In genomic region chr11:130428271-130428670, GRCh38 we compare ENCODE assay signal across 10 cellular contexts. TPM values are rescaled to one million over a fixed set of nuclear protein-coding genes. Genes with fewer than 3 reads are reported as not detected.
DNase-seq lines count a peak whose midpoint lies in the region; ATAC-seq and TF ChIP-seq lines count a peak whose summit lies in the region.
"Had no signal": no experiment of that assay in that cellular context is flagged by ENCODE, and none has a peak within 500 bp of the region (broad histone marks: within the 10 kb centered on the region; RNA-seq: fewer than 3 reads in every experiment).

Gene ADAMTS8, minus strand, starts transcription at chr11:130428609. Its CDS starts 323 bp downstream, at chr11:130428286.

- no peak for TF ChIP-seq CTCF in CD8-positive, alpha-beta T cell (IDR thresholded peaks at IDR 0.05)
- no peak for TF ChIP-seq CTCF in esophagus squamous epithelium (IDR thresholded peaks at IDR 0.05)
- no peak for TF ChIP-seq CTCF in osteocyte (IDR thresholded peaks at IDR 0.05)

- H3K9me3 Mint-ChIP-seq in CD8-positive, alpha-beta T cell, result no peaks in the 10 kb centered on the region
- no peaks in the 10 kb centered on the region for H3K9me3 Mint-ChIP-seq in osteocyte (ENCODE audit: unreplicated experiment)

- H3K36me3 Mint-ChIP-seq in CD8-positive, alpha-beta T cell, result no peaks in the 10 kb centered on the region
- peaks cover 5% of the 10 kb centered on the region for H3K36me3 Mint-ChIP-seq in osteocyte (ENCODE audit: unreplicated experiment)

- no peak for DNase-seq in CD8-positive, alpha-beta T cell
- peak; percentile 55 for DNase-seq in NCI-H69 (lab: John Stamatoyannopoulos, UW)
- DNase-seq in esophagus squamous epithelium (lab: John Stamatoyannopoulos, UW), result no peak
- DNase-seq in osteocyte (ENCODE audit: extremely low spot score, unreplicated experiment), result no peak
- DNase-seq in NCI-H510A treated with DMSO at 0.1 percent for 48 hours (lab: John Stamatoyannopoulos, UW), result no peak
- DNase-seq: stimulated activated CD4-positive, alpha-beta T cell treated with anti-CD3 and anti-CD28 coated beads, Interleukin-4, amount 100 ng/mL, for 1 hour had no signal

- POLR2A ChIA-PET in CD8-positive, alpha-beta T cell (lab: Charles Lee), result no interaction called here

- intact Hi-C loops in CD8-positive, alpha-beta T cell (cut with DNase I, micrococcal nuclease), result no loop called here
- intact Hi-C loops in esophagus squamous epithelium (cut with DNase I), result loop anchor here (5.0 kb wide), 1 partner anchor 211 kb away; no protein-coding TSS in a partner anchor

- no peak for ATAC-seq in CD8-positive, alpha-beta T cell
- no peak for ATAC-seq in activated CD4-positive, CD25-positive, alpha-beta regulatory T cell treated with anti-CD3 and anti-CD28 coated beads, Interleukin-2, amount 50 U/mL, for 24 hours
- ATAC-seq in GM19328 (IDR thresholded peaks at IDR 0.05; ENCODE audit: unreplicated experiment) (no peak), HG03175 (IDR thresholded peaks at IDR 0.05; ENCODE audit: unreplicated experiment) (no peak)

- no peaks in the 10 kb centered on the region for H3K36me3 ChIP-seq in CD8-positive, alpha-beta T cell (ENCODE audit: insufficient read depth, low read length)
- no peaks in the 10 kb centered on the region for H3K36me3 ChIP-seq in esophagus squamous epithelium

- H3K4me3 ChIP-seq in CD8-positive, alpha-beta T cell (ENCODE audit: low read depth, low read length), result no peak within 1 kb of the TSS
- peak within 1 kb of the TSS; percentile 10 to 69 (median 45) for H3K4me3 ChIP-seq in esophagus squamous epithelium

- peaks cover 10% of the 10 kb centered on the region for H3K4me1 Mint-ChIP-seq in CD8-positive, alpha-beta T cell (ENCODE audit: low read depth)
- peaks cover 16% of the 10 kb centered on the region for H3K4me1 Mint-ChIP-seq in osteocyte (ENCODE audit: unreplicated experiment)

- H3K27ac ChIP-seq in CD8-positive, alpha-beta T cell (ENCODE audit: low read depth, low read length), result no peak within 1 kb of the TSS
- peak within 1 kb of the TSS in 3 of 4 donors; percentile 59 to 79 (median 75) for H3K27ac ChIP-seq in esophagus squamous epithelium

- CTCF ChIA-PET in CD8-positive, alpha-beta T cell (lab: Charles Lee), result interaction anchor here (1.2 kb wide), 2 partner anchors 10 to 434 kb away, joined by 3 read pairs; no protein-coding TSS in a partner anchor

- TF ChIP-seq POLR2A in esophagus squamous epithelium (IDR thresholded peaks at IDR 0.05), result no peak

- H3K27ac Mint-ChIP-seq in CD8-positive, alpha-beta T cell, result no peak within 1 kb of the TSS
- no peak within 1 kb of the TSS for H3K27ac Mint-ChIP-seq in osteocyte (ENCODE audit: unreplicated experiment)

- no peaks in the 10 kb centered on the region for H3K9me3 ChIP-seq in CD8-positive, alpha-beta T cell (ENCODE audit: low read length)
- no peaks in the 10 kb centered on the region for H3K9me3 ChIP-seq in esophagus squamous epithelium

- WGBS in esophagus squamous epithelium, 2 donors, result 4 to 5% methylated on average over 4 to 19 of the region's 52 CpGs

- H3K4me1 ChIP-seq in CD8-positive, alpha-beta T cell (ENCODE audit: insufficient read depth, low read length), result no peaks in the 10 kb centered on the region
- H3K4me1 ChIP-seq in esophagus squamous epithelium, result peaks cover 16 to 39% (median 19%) of the 10 kb centered on the region in 3 donors

- H3K4me3 Mint-ChIP-seq in CD8-positive, alpha-beta T cell, result peak within 1 kb of the TSS; percentile 37
- peak within 1 kb of the TSS; percentile 76 for H3K4me3 Mint-ChIP-seq in osteocyte (ENCODE audit: unreplicated experiment)

- peaks cover 10% of the 10 kb centered on the region for H3K27me3 ChIP-seq in CD8-positive, alpha-beta T cell (ENCODE audit: insufficient read depth, low read length)
- peaks cover 7 to 82% (median 11%) of the 10 kb centered on the region in 4 donors for H3K27me3 ChIP-seq in esophagus squamous epithelium

- H3K27me3 Mint-ChIP-seq in CD8-positive, alpha-beta T cell (ENCODE audit: low read depth), result peaks cover 55% of the 10 kb centered on the region
- H3K27me3 Mint-ChIP-seq in osteocyte (ENCODE audit: unreplicated experiment), result peaks cover 61% of the 10 kb centered on the region

RNA-seq across cellular contexts. Expression of gene ADAMTS8, which starts in this region (rescaled TPM):
- total RNA-seq in CD8-positive, alpha-beta T cell, result not detected
- total RNA-seq in esophagus squamous epithelium, result 1 to 10 TPM in 3 of 4 donors, under 1 TPM in 1; 0.83 to 8.8 (median 1.8) TPM
- 0.19 and 0.31 TPM in 2 replicates for total RNA-seq in osteocyte
- total RNA-seq: bronchial epithelial cell had no signal
